ENCODE assay signal across 8 cellular contexts in genomic region chr17:19377602-19378415, GRCh38.
DNase-seq lines count a peak whose midpoint lies in the region; ATAC-seq and FAIRE-seq lines count a peak whose summit lies in the region.

No MANE protein-coding gene starts in this region.

- H3K27ac ChIP-seq in BLaER1 = peak overlapping the region; percentile 65

- no peaks in the 10 kb centered on the region for H3K27me3 ChIP-seq in BLaER1

- FAIRE-seq in colon (lab: Jason Lieb, UNC) = peak; percentile 95

- H3K9me3 ChIP-seq in BLaER1 = no peaks in the 10 kb centered on the region

- DNase-seq in NCI-H524 treated with DMSO at 0.1 percent for 48 hours (lab: John Stamatoyannopoulos, UW) = peak; percentile 95
- DNase-seq in activated CD4-positive, alpha-beta T cell treated with anti-CD3 and anti-CD28 coated beads for 48 hours = peak; percentile 96
- peak; percentile 97 for DNase-seq in kidney glomerular epithelial cell (lab: John Stamatoyannopoulos, UW)
- peak; percentile 90 to 94 for DNase-seq in stimulated activated CD4-positive, alpha-beta T cell treated with anti-CD3 and anti-CD28 coated beads, Interleukin-15, amount 100 ng/mL, for 48 hours (ENCODE audit: low read depth in 2 of 2)

- H3K4me2 ChIP-seq in BLaER1 = peak overlapping the region; percentile 96

- H4K20me1 ChIP-seq in BLaER1 = peaks cover 12% of the 10 kb centered on the region; the same call in 1 of the 2 replicates

- peaks cover 38% of the 10 kb centered on the region for H3K36me3 ChIP-seq in BLaER1

- H3K4me1 ChIP-seq in BLaER1 = peaks cover 23% of the 10 kb centered on the region

- peak overlapping the region; percentile 78 for H3K4me3 ChIP-seq in BLaER1

- H3K9ac ChIP-seq in BLaER1 = peak overlapping the region; percentile 82

- peak; percentile 95 for ATAC-seq in GM19324 (IDR thresholded peaks at IDR 0.05; ENCODE audit: low FRiP score, unreplicated experiment)
- ATAC-seq in HG03460 (IDR thresholded peaks at IDR 0.05; ENCODE audit: unreplicated experiment) = peak; percentile 91

Comparison
In these comparisons a context has a peak if more than half of its experiments do, and no peak if none do; other contexts are left out.
1. Peak in every context shown above with its lines: DNase-seq, ATAC-seq, H3K4me3 ChIP-seq and H3K27ac ChIP-seq.